8 cellular contexts compared by ENCODE assay signal in the genomic region with DNA sequence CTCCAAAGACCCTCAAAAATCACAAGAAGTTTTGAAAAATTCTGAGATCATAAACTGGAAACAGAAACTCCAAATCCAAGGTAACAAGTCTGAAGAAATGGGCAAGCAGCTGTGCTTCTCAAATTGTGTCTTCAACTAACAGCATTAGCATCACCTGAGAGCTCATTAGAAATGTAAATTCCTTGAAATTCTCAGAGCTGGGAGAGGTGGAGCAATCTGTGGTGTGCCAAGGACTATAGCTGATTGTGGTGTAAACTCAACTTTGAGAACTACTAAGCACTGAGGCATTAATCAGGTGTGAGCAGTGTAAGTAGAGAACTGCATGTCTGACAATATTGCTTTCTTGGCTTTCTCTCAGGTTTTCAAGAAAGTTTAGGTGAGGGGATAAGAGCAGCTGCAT. TPM values are rescaled to one million over a fixed set of nuclear protein-coding genes. Genes with fewer than 3 reads are reported as not detected.
"Had no signal": no experiment of that assay in that cellular context is flagged by ENCODE, and none has a peak within 500 bp of the region (broad histone marks: within the 10 kb centered on the region; RNA-seq: fewer than 3 reads in every experiment).

No MANE protein-coding gene starts in this region.

RNA-seq across cellular contexts. Expression of gene GLYATL1B, which starts 7.5 kb away (rescaled TPM):
- total RNA-seq: LHCN-M2, MCF 10A, NCI-H460, OCI-LY7, PC-9, Right ventricle myocardium inferior, RPMI7951, SK-MEL-5 had no signal
